8 cellular contexts compared by ENCODE assay signal in genomic region chr20:50729925-50730764, GRCh38. TPM values are rescaled to one million over a fixed set of nuclear protein-coding genes. Genes with fewer than 3 reads are reported as not detected.
DNase-seq lines count a peak whose midpoint lies in the region; ATAC-seq and TF ChIP-seq lines count a peak whose summit lies in the region.

No MANE protein-coding gene starts in this region.

- POLR2A ChIA-PET in AG04450 (lab: Yijun Ruan, JAX) = no interaction called here

- peak overlapping the region; percentile 86 for H3K27ac Mint-ChIP-seq in HFFc6
- H3K27ac Mint-ChIP-seq in activated naive CD8-positive, alpha-beta T cell treated with anti-CD3 and anti-CD28 coated beads for 36 hours = no peak overlapping the region

- no peaks in the 10 kb centered on the region for H3K9me3 ChIP-seq in AG04450 (ENCODE audit: control insufficient read depth, insufficient read depth, low read length)
- no peaks in the 10 kb centered on the region for H3K9me3 ChIP-seq in iPS-18a (ENCODE audit: control insufficient read depth, low read depth, low read length)
- H3K9me3 ChIP-seq in spleen = no peaks in the 10 kb centered on the region

- H3K4me3 ChIP-seq in AG04450 (ENCODE audit: low read depth, low read length) (peak overlapping the region; percentile 74), iPS-18a (ENCODE audit: low read length) (peak overlapping the region; percentile 64), spleen (peak overlapping the region; percentile 69 to 96 (median 92))

- H3K27me3 Mint-ChIP-seq in HFFc6 (ENCODE audit: insufficient read depth) = no peaks in the 10 kb centered on the region
- H3K27me3 Mint-ChIP-seq in activated naive CD8-positive, alpha-beta T cell treated with anti-CD3 and anti-CD28 coated beads for 36 hours = no peaks in the 10 kb centered on the region

- H3K36me3 Mint-ChIP-seq in HFFc6 (ENCODE audit: low read depth) = no peaks in the 10 kb centered on the region
- H3K36me3 Mint-ChIP-seq in activated naive CD8-positive, alpha-beta T cell treated with anti-CD3 and anti-CD28 coated beads for 36 hours = peaks cover 3% of the 10 kb centered on the region

- H3K27ac ChIP-seq in AG04450 (ENCODE audit: low read depth, low read length) = peak overlapping the region; percentile 31
- H3K27ac ChIP-seq in iPS-18a (ENCODE audit: low read length) = peak overlapping the region; percentile 14
- peak overlapping the region in 7 of 8 donors; percentile 75 to 92 (median 86) for H3K27ac ChIP-seq in spleen

- ATAC-seq in HG03457 (IDR thresholded peaks at IDR 0.05; ENCODE audit: unreplicated experiment) = no peak

- peak overlapping the region; percentile 64 for H3K9ac ChIP-seq in iPS-18a (ENCODE audit: low read length)

- intact Hi-C loops in spleen (cut with DNase I; ENCODE audit: low total_unique reads) = no loop called here

- DNase-seq in AG04450 (ENCODE audit: low read depth, low spot score) (no peak), HFFc6 (peak; percentile 51), spleen (peak; percentile 72), T-helper 9 cell (no peak), NOMO-1 treated with dmso at 0.1 percent for 144 hours (lab: John Stamatoyannopoulos, UW; ENCODE audit: unreplicated experiment) (no peak)
- no peak for DNase-seq in activated naive CD8-positive, alpha-beta T cell treated with anti-CD3 and anti-CD28 coated beads for 36 hours

- peaks cover 2% of the 10 kb centered on the region for H3K27me3 ChIP-seq in AG04450 (ENCODE audit: control insufficient read depth, insufficient read depth, low read length)
- H3K27me3 ChIP-seq in iPS-18a (ENCODE audit: control insufficient read depth, insufficient read depth, low read length) = no peaks in the 10 kb centered on the region
- H3K27me3 ChIP-seq in spleen (replicated peaks in 1 of 7) = no peaks in the 10 kb centered on the region

- no peak for TF ChIP-seq CTCF in AG04450 (IDR thresholded peaks at IDR 0.05; ENCODE audit: low read depth, low read length)
- no peak for TF ChIP-seq CTCF in HFFc6 (IDR thresholded peaks at IDR 0.05)
- TF ChIP-seq CTCF in spleen (IDR thresholded peaks at IDR 0.05 in 8 of 11, conservative IDR thresholded peaks at IDR 0.05 in 3 of 11) = no peak

- peak overlapping the region; percentile 87 for H3K4me3 Mint-ChIP-seq in HFFc6
- H3K4me3 Mint-ChIP-seq in activated naive CD8-positive, alpha-beta T cell treated with anti-CD3 and anti-CD28 coated beads for 36 hours = peak overlapping the region; percentile 83

- 43 to 49% (median 45%) methylated on average over 21 of the region's 21 CpGs for WGBS in spleen, 5 donors

- no peaks in the 10 kb centered on the region for H3K9me3 Mint-ChIP-seq in HFFc6
- H3K9me3 Mint-ChIP-seq in activated naive CD8-positive, alpha-beta T cell treated with anti-CD3 and anti-CD28 coated beads for 36 hours = no peaks in the 10 kb centered on the region

- H3K4me1 Mint-ChIP-seq in HFFc6 (ENCODE audit: low read depth) = peaks cover 33% of the 10 kb centered on the region
- H3K4me1 Mint-ChIP-seq in activated naive CD8-positive, alpha-beta T cell treated with anti-CD3 and anti-CD28 coated beads for 36 hours = peaks cover 22% of the 10 kb centered on the region

- CTCF ChIA-PET in AG04450 (lab: Charles Lee) = interaction anchor here (0.7 to 2.2 kb wide), 3 partner anchors 19 to 216 kb away, joined by 3 to 9 read pairs (median 5); no protein-coding TSS in a partner anchor

- peaks cover 15% of the 10 kb centered on the region for H3K4me1 ChIP-seq in iPS-18a (ENCODE audit: control insufficient read depth, low read depth, low read length)
- peaks cover 2 to 53% (median 34%) of the 10 kb centered on the region in 6 donors for H3K4me1 ChIP-seq in spleen

- no peaks in the 10 kb centered on the region for H3K36me3 ChIP-seq in iPS-18a (ENCODE audit: control insufficient read depth, low read depth, low read length)
- H3K36me3 ChIP-seq in spleen = peaks cover 0 to 9% (median 0%) of the 10 kb centered on the region in 6 donors

- TF ChIP-seq POLR2A in spleen (IDR thresholded peaks at IDR 0.05) = no peak

RNA-seq across cellular contexts. Expression of gene PARD6B, which starts 1.2 kb away (rescaled TPM):
- 0.61 and 0.71 TPM in 2 replicates for polyA plus RNA-seq in AG04450 (2011; rRNA removed)
- polyA minus RNA-seq in AG04450 (2011; rRNA and poly(A)+ RNA removed) = 1.7 TPM in 2 replicates
- under 1 TPM; 0.24 to 0.68 (median 0.51) TPM for total RNA-seq in HFFc6 (2021; fragmentation: NEBNext Ultra II Directional; extraction: Animal tissue kit (Norgen Biotek cat#: 25700))
- total RNA-seq in activated naive CD8-positive, alpha-beta T cell treated with anti-CD3 and anti-CD28 coated beads for 36 hours = 1 to 10 TPM; 3.9 to 4.1 TPM
- 1 to 10 TPM; 3.5 to 7.5 (median 5.0) TPM for total RNA-seq in spleen
- 1 to 10 TPM in 2 of 3 donors, under 1 TPM in 1; 0.97 to 1.1 (median 1.0) TPM for polyA plus RNA-seq in spleen

RNA-seq across cellular contexts. Expression of gene RIPOR3, which starts 38.8 kb away (rescaled TPM):
- 11.5 and 15.2 TPM in 2 replicates for polyA plus RNA-seq in AG04450 (2011; rRNA removed)
- 10.5 and 15.1 TPM in 2 replicates for polyA minus RNA-seq in AG04450 (2011; rRNA and poly(A)+ RNA removed)
- under 1 TPM; 0.07 to 0.25 (median 0.11) TPM for total RNA-seq in HFFc6 (2021; fragmentation: NEBNext Ultra II Directional; extraction: Animal tissue kit (Norgen Biotek cat#: 25700))
- not detected for total RNA-seq in activated naive CD8-positive, alpha-beta T cell treated with anti-CD3 and anti-CD28 coated beads for 36 hours
- 10 to 100 TPM in 6 of 7 donors, 1 to 10 TPM in 1; 6.0 to 22.8 (median 13.5) TPM for total RNA-seq in spleen
- 10 to 100 TPM in 1 of 3 donors, 1 to 10 TPM in 2; 6.1 to 13.4 (median 6.8) TPM for polyA plus RNA-seq in spleen

Comparison
In these comparisons a context has a peak if more than half of its experiments do, and no peak if none do; other contexts are left out.
1. DNase-seq: peak in HFFc6 (single experiment) and spleen (single experiment); none in AG04450 (single experiment), activated naive CD8-positive, alpha-beta T cell treated with anti-CD3 and anti-CD28 coated beads for 36 hours (single experiment), T-helper 9 cell (single experiment) and NOMO-1 treated with dmso at 0.1 percent for 144 hours (single experiment).
2. H3K27ac ChIP-seq: peak in every context shown above with its lines; median percentile 86 in spleen; 31 in AG04450; 14 in iPS-18a.
3. RNA of gene RIPOR3, which starts 38.8 kb away (total RNA-seq): 6.0 to 22.8 TPM in spleen; 0.07 to 0.25 TPM in HFFc6 and not detected in activated naive CD8-positive, alpha-beta T cell treated with anti-CD3 and anti-CD28 coated beads for 36 hours; every median in the first group is over 4 times any median in the second.
4. Peak in every context shown above with its lines, with median percentiles within 50 percentile points of each other: H3K4me3 ChIP-seq.